In the genomic region with DNA sequence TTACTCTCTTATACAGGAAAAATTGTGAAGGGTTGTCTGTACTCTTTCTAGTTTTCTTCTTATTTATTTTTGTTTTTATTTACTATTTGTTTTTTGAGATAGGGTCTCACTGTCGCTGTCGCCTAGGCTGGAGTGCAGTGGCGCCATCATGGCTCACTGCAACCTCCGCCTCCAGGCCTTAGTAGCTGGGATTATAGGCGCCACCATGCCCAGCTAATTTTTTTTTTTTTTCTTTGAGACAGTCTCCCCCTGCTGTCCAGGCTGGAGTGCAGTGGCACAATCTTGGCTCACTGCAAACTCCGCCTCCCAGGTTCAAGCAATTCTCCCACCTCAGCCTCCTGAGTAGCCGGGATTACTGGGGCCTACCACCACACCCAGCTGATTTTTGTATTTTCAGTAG, we compare ENCODE assay signal across 1 cellular context.
TF ChIP-seq lines count a peak whose summit lies in the region.

No MANE protein-coding gene starts in this region.

TF ChIP-seq in WTC11, 78 proteins besides CTCF, POLR2A, EP300 and RAD21 (continued from another document):
- TF ChIP-seq, protein P1, sequence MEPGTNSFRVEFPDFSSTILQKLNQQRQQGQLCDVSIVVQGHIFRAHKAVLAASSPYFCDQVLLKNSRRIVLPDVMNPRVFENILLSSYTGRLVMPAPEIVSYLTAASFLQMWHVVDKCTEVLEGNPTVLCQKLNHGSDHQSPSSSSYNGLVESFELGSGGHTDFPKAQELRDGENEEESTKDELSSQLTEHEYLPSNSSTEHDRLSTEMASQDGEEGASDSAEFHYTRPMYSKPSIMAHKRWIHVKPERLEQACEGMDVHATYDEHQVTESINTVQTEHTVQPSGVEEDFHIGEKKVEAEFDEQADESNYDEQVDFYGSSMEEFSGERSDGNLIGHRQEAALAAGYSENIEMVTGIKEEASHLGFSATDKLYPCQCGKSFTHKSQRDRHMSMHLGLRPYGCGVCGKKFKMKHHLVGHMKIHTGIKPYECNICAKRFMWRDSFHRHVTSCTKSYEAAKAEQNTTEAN (CRISPR knock-in tag; IDR thresholded peaks at IDR 0.05) = no peak
